In the genomic region with DNA sequence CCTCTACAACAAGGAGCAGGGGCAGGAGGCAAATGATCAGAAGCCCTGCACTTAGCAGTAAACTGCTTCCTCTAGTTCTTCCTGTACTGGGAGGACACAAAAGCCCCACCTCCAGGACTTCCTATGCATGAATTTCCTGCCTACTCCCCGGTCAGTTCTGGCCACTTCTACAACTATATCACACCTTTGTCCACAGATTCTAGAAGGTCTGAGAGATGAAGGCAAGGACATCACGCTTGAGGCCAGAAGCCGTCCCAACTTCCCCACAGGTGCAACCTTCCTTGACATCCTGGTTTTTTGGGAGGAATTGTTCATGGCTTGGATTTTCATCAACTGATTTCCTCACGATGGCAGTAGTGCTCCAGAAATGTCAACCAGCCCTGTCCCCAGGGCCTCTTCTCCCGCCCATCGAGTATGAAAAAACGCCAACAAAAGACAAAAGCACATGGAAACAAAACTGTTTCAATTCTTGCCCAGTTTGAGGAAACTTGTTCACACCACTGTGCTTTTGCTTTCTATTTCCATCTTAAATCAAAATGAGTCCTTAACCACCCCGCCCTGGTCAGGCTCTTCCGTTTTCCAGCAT, we compare ENCODE assay signal across 8 cellular contexts.
DNase-seq lines count a peak whose midpoint lies in the region; ATAC-seq, FAIRE-seq and TF ChIP-seq lines count a peak whose summit lies in the region.

No MANE protein-coding gene starts in this region.

- H3K9ac ChIP-seq in SK-N-MC (ENCODE audit: insufficient read length) (no peak overlapping the region), keratinocyte (ENCODE audit: control insufficient read depth, extremely low read depth, insufficient read depth, low read length) (no peak overlapping the region)

- dilution Hi-C loops in keratinocyte (cut with MboI; ENCODE audit: extremely low pct_ligation_motif_present, low sequenced_read_pairs), result no loop called here

- H3K9me3 Mint-ChIP-seq in activated naive CD8-positive, alpha-beta T cell treated with anti-CD3 and anti-CD28 coated beads, Interleukin-2, amount 50 U/mL, for 24 hours, result no peaks in the 10 kb centered on the region

- no peak overlapping the region for H2AFZ ChIP-seq in keratinocyte (ENCODE audit: control insufficient read depth, low read length)

- H3K4me2 ChIP-seq in keratinocyte (ENCODE audit: control insufficient read depth, extremely low read depth, insufficient read depth, low read depth, low read length), result peak overlapping the region; percentile 79

- H3K27ac Mint-ChIP-seq in activated naive CD8-positive, alpha-beta T cell treated with anti-CD3 and anti-CD28 coated beads, Interleukin-2, amount 50 U/mL, for 24 hours, result peak overlapping the region; percentile 86

- H3K27me3 Mint-ChIP-seq in activated naive CD8-positive, alpha-beta T cell treated with anti-CD3 and anti-CD28 coated beads, Interleukin-2, amount 50 U/mL, for 24 hours, result no peaks in the 10 kb centered on the region

- peaks cover 38% of the 10 kb centered on the region for H3K4me1 Mint-ChIP-seq in activated naive CD8-positive, alpha-beta T cell treated with anti-CD3 and anti-CD28 coated beads, Interleukin-2, amount 50 U/mL, for 24 hours

- H3K36me3 ChIP-seq in GM06990 (ENCODE audit: control insufficient read depth, insufficient read depth, low read length), result no peaks in the 10 kb centered on the region
- H3K36me3 ChIP-seq in SK-N-MC (ENCODE audit: insufficient read depth, low read length), result no peaks in the 10 kb centered on the region
- no peaks in the 10 kb centered on the region for H3K36me3 ChIP-seq in keratinocyte (ENCODE audit: control insufficient read depth in 2 of 2, extremely low read depth in 1 of 2, insufficient read depth in 2 of 2, low read length in 2 of 2)

- no peaks in the 10 kb centered on the region for H3K4me1 ChIP-seq in keratinocyte (ENCODE audit: control insufficient read depth, extremely low read depth, insufficient read depth, low read length)

- H3K9me3 ChIP-seq in SK-N-MC (ENCODE audit: low read depth, low read length) (no peaks in the 10 kb centered on the region), keratinocyte (ENCODE audit: control insufficient read depth, low read depth, low read length) (no peaks in the 10 kb centered on the region)

- H3K4me3 ChIP-seq in GM06990 (replicated peaks; ENCODE audit: low read depth, low read length) (peak overlapping the region; percentile 36), SK-N-MC (peak overlapping the region; percentile 33; the same call in 1 of the 2 replicates), keratinocyte (ENCODE audit: control insufficient read depth in 2 of 3, extremely low read depth in 1 of 3, insufficient read depth in 2 of 3, low read depth in 1 of 3, low read length in 3 of 3) (peak overlapping the region in 2 of 3 experiments; percentile 11 to 59)

- H3K27ac ChIP-seq in SK-N-MC (no peak overlapping the region), keratinocyte (ENCODE audit: control insufficient read depth, insufficient read depth, low read length) (no peak overlapping the region)

- DNase-seq in GM06990 (ENCODE audit: extremely low read depth, insufficient read length), result peak; percentile 78
- DNase-seq in SK-N-MC (ENCODE audit: low read depth, low spot score), result no peak
- DNase-seq in activated naive CD8-positive, alpha-beta T cell treated with anti-CD3 and anti-CD28 coated beads, Interleukin-2, amount 50 U/mL, for 24 hours, result peak; percentile 45
- DNase-seq in keratinocyte (ENCODE audit: low read depth, low spot score), result no peak
- DNase-seq in stimulated activated CD8-positive, alpha-beta memory T cell treated with anti-CD3 and anti-CD28 coated beads, Interleukin-12 subunit alpha, Interleukin-12 subunit beta, amount 100 ng/mL, for 1 hour (ENCODE audit: low read depth), result peak; percentile 37
- DNase-seq in HCEC 1CT, result no peak
- no peak for DNase-seq in D721Med (ENCODE audit: insufficient read length, low spot score)

- ATAC-seq in HG02642 (IDR thresholded peaks at IDR 0.05; ENCODE audit: poor library complexity, unreplicated experiment), result peak; percentile 64
- ATAC-seq in activated naive CD8-positive, alpha-beta T cell treated with anti-CD3 and anti-CD28 coated beads, Interleukin-2, amount 50 U/mL, for 24 hours, result peak; percentile 62

- H4K20me1 ChIP-seq in keratinocyte (ENCODE audit: control insufficient read depth, extremely low read depth, insufficient read depth, low read length), result no peaks in the 10 kb centered on the region

- no peaks in the 10 kb centered on the region for H3K27me3 ChIP-seq in GM06990 (replicated peaks; ENCODE audit: control insufficient read depth, insufficient read depth, low read length)
- H3K27me3 ChIP-seq in keratinocyte (ENCODE audit: control insufficient read depth, extremely low read depth, insufficient read depth, low read length), result no peaks in the 10 kb centered on the region

- H3K36me3 Mint-ChIP-seq in activated naive CD8-positive, alpha-beta T cell treated with anti-CD3 and anti-CD28 coated beads, Interleukin-2, amount 50 U/mL, for 24 hours (ENCODE audit: low read depth), result no peaks in the 10 kb centered on the region

- H3K4me3 Mint-ChIP-seq in activated naive CD8-positive, alpha-beta T cell treated with anti-CD3 and anti-CD28 coated beads, Interleukin-2, amount 50 U/mL, for 24 hours, result peak overlapping the region; percentile 70

- FAIRE-seq in keratinocyte (lab: Jason Lieb, UNC) (no peak), D721Med (lab: Jason Lieb, UNC) (no peak)

- H3K79me2 ChIP-seq in keratinocyte (ENCODE audit: control insufficient read depth, insufficient read depth, low read length), result no peaks in the 10 kb centered on the region

- peak; percentile 34 for TF ChIP-seq CTCF in GM06990 (IDR thresholded peaks at IDR 0.05; ENCODE audit: insufficient read depth, low read length, poor library complexity, severe bottlenecking)
- TF ChIP-seq CTCF in keratinocyte (optimal IDR thresholded peaks at IDR 0.05 in 1 of 3, IDR thresholded peaks at IDR 0.05 in 1 of 3, conservative IDR thresholded peaks at IDR 0.05 in 1 of 3; ENCODE audit: extremely low read depth in 1 of 3, insufficient read depth in 2 of 3, low read length in 3 of 3), result peak in 2 of 3 experiments; percentile 36 to 53
- no peak for TF ChIP-seq CTCF in D721Med (IDR thresholded peaks at IDR 0.05; ENCODE audit: insufficient read depth, missing control alignments)

- no peaks in the 10 kb centered on the region for H3K9me1 ChIP-seq in keratinocyte (ENCODE audit: control insufficient read depth, extremely low read depth, insufficient read depth, low read length)

Comparison
In these comparisons a context has a peak if more than half of its experiments do, and no peak if none do; other contexts are left out.
1. DNase-seq: peak in GM06990 (single experiment), activated naive CD8-positive, alpha-beta T cell treated with anti-CD3 and anti-CD28 coated beads, Interleukin-2, amount 50 U/mL, for 24 hours (single experiment) and stimulated activated CD8-positive, alpha-beta memory T cell treated with anti-CD3 and anti-CD28 coated beads, Interleukin-12 subunit alpha, Interleukin-12 subunit beta, amount 100 ng/mL, for 1 hour (single experiment); none in SK-N-MC (single experiment), keratinocyte (single experiment), HCEC 1CT (single experiment) and D721Med (single experiment).
2. Peak in every context shown above with its lines, with median percentiles within 50 percentile points of each other: H3K4me3 ChIP-seq.